Comparison of ENCODE assay signal across 1 cellular context in the genomic region with DNA sequence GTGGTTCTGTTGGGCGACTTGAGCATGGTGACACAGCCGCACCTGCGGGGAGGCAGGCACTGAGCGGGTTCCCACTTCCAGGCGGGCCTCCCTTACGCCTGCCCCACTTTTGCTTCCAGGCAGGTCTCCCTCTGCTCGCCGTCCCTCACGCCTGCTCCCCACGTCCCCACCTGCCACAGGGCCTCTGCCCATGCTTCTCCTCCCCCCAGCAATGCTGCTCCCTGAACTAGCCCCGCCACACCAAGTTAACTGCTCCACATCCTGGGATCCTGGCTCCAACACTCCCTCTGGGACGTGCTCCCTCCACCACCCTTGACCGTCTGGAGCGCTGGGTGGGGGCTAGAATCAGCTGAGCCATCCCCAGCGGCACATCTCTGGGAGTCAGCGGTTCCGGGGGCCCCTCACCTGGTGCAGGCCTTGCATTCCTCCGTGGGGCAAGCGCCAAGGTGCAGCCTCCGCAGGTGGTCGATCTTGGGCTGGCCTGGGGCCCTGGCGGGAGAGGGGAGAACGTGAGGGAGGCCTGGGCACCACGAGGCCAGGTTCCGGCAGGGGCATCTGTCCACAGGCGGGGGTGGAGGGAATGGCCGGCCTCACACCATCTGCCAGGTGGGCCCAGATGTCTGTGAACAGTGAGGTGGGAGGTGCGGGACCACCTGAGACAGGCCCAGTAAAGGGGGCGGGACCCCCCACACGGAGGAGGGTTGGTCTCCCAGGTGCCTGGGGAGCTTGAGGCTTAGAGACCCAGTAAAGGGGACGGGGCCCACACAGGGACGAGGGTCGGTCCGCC.
TF ChIP-seq lines count a peak whose summit lies in the region.

No MANE protein-coding gene starts in this region.

TF ChIP-seq in HCT116, 20 proteins besides CTCF, POLR2A, EP300 and RAD21:
- TF ChIP-seq ATF3 (IDR thresholded peaks at IDR 0.05) (no peak), SRF (IDR thresholded peaks at IDR 0.05; ENCODE audit: low read depth) (no peak), FOSL1 (IDR thresholded peaks at IDR 0.05; ENCODE audit: low read depth) (no peak), EGR1 (IDR thresholded peaks at IDR 0.05; ENCODE audit: low read depth) (no peak), YY1 (IDR thresholded peaks at IDR 0.05; ENCODE audit: extremely low read depth, insufficient replicate concordance, low read depth, low read length) (no peak)
